8 cellular contexts compared by ENCODE assay signal in genomic region chr15:73964736-73965093, GRCh38. TPM values are rescaled to one million over a fixed set of nuclear protein-coding genes. Genes with fewer than 3 reads are reported as not detected.
DNase-seq lines count a peak whose midpoint lies in the region; ATAC-seq lines count a peak whose summit lies in the region.

No MANE protein-coding gene starts in this region.

- DNase-seq in GDM1 (lab: John Stamatoyannopoulos, UW) (peak; percentile 66), NCI-H345 (lab: John Stamatoyannopoulos, UW) (peak; percentile 53), cerebellum (ENCODE audit: low spot score) (peak; percentile 44), left colon (peak; percentile 60 to 90)
- peak; percentile 87 for DNase-seq in activated CD4-positive, CD25-positive, alpha-beta regulatory T cell treated with anti-CD3 and anti-CD28 coated beads, Interleukin-2, amount 50 U/mL, for 72 hours
- peak; percentile 88 for DNase-seq in stimulated activated CD4-positive, alpha-beta T cell treated with anti-CD3 and anti-CD28 coated beads, Interleukin-4, amount 100 ng/mL, for 24 hours

- ATAC-seq in HG02884 (IDR thresholded peaks at IDR 0.05; ENCODE audit: unreplicated experiment) (peak; percentile 54), left colon (peak; percentile 81), HG02938 (IDR thresholded peaks at IDR 0.05; ENCODE audit: unreplicated experiment) (no peak)

- intact Hi-C loops in left colon (cut with DNase I, micrococcal nuclease) = no loop called here

RNA-seq across cellular contexts. Expression of gene STOML1, which starts 27.4 kb away (rescaled TPM):
- 14.2 TPM for total RNA-seq in cerebellum
- total RNA-seq in left colon = 10 to 100 TPM; 10.9 to 15.4 TPM

RNA-seq across cellular contexts. Expression of gene PML, which starts 29.8 kb away (rescaled TPM):
- total RNA-seq in cerebellum (13.1 TPM), left colon (10 to 100 TPM; 26.6 to 28.5 TPM)

RNA-seq across cellular contexts. Expression of gene LOXL1, which starts 38.5 kb away (rescaled TPM):
- total RNA-seq in cerebellum = 5.5 TPM
- 1 to 10 TPM; 2.0 to 2.5 TPM for total RNA-seq in left colon
